Comparison of ENCODE assay signal across 8 cellular contexts in genomic region chr19:35903550-35904179, GRCh38. TPM values are rescaled to one million over a fixed set of nuclear protein-coding genes. Genes with fewer than 3 reads are reported as not detected.
A peak's percentile ranks its signal among the peaks of the same experiment; 100 is the strongest.
DNase-seq lines count a peak whose midpoint lies in the region; ATAC-seq, FAIRE-seq and TF ChIP-seq lines count a peak whose summit lies in the region.

No MANE protein-coding gene starts in this region.

- peak overlapping the region; percentile 46 to 57 for H3K9ac ChIP-seq in colonic mucosa (ENCODE audit: low read depth in 2 of 2, low read length in 2 of 2)
- peak overlapping the region; percentile 26; the same call in 1 of the 2 replicates for H3K9ac ChIP-seq in HepG2 (ENCODE audit: insufficient read depth, low read depth, low read length)

- POLR2A ChIA-PET in HepG2 (lab: Yijun Ruan, JAX), result no interaction called here

- peak overlapping the region; percentile 72 for H3K4me2 ChIP-seq in HepG2 (ENCODE audit: low read depth, low read length)

- peak; percentile 42 for ATAC-seq in HG02623 (IDR thresholded peaks at IDR 0.05; ENCODE audit: unreplicated experiment)
- peak; percentile 35 for ATAC-seq in HepG2
- no peak for ATAC-seq in GM19395 (IDR thresholded peaks at IDR 0.05; ENCODE audit: unreplicated experiment)

- H3K4me3 ChIP-seq in GM08714 (ENCODE audit: low read length) (peak overlapping the region; percentile 54; the same call in 1 of the 2 replicates), colonic mucosa (peak overlapping the region; percentile 21), HepG2 (replicated peaks in 1 of 3; ENCODE audit: insufficient read depth in 1 of 3, low read depth in 2 of 3, low read length in 3 of 3) (peak overlapping the region in 2 of 3 experiments; percentile 51 to 65; a peak in 4 of 6 replicates)

- H3K9me3 ChIP-seq in colonic mucosa (no peaks in the 10 kb centered on the region), HepG2 (ENCODE audit: low read length) (no peaks in the 10 kb centered on the region)

- CTCF ChIA-PET in HepG2 (lab: Yijun Ruan, JAX; ENCODE audit: low intra/inter-chr PET ratio, low total read pairs), result no interaction called here

- no peaks in the 10 kb centered on the region for H3K36me3 ChIP-seq in colonic mucosa
- no peaks in the 10 kb centered on the region for H3K36me3 ChIP-seq in HepG2 (replicated peaks in 1 of 2; ENCODE audit: control insufficient read depth in 1 of 2, insufficient read depth in 2 of 2, low read length in 2 of 2)

- in situ Hi-C loops in HepG2 (cut with HindIII; ENCODE audit: extremely low pct_ligation_motif_present, low pct_unique_long_range_greater_than_20kb), result no loop called here

- H3K9me3 Mint-ChIP-seq in activated CD4-positive, alpha-beta T cell treated with anti-CD3 and anti-CD28 coated beads, Interleukin-2, amount 10 ng/mL, durations not matched to agents 24 days and 14 days, result no peaks in the 10 kb centered on the region

- H4K20me1 ChIP-seq in HepG2 (ENCODE audit: insufficient read depth, low read length), result no peaks in the 10 kb centered on the region

- no peaks in the 10 kb centered on the region for H3K27me3 ChIP-seq in colonic mucosa
- peaks cover 0 to 15% of the 10 kb centered on the region in 2 experiments; a peak in 3 of 5 replicates for H3K27me3 ChIP-seq in HepG2 (ENCODE audit: control insufficient read depth in 1 of 2, insufficient read depth in 2 of 2, low read length in 2 of 2)

- H2AFZ ChIP-seq in HepG2 (ENCODE audit: low read length), result no peak overlapping the region

- 0% methylated on average over 10 of the region's 24 CpGs for WGBS in HepG2 (ENCODE audit: low lambda C conversion rate)

- H3K27ac ChIP-seq in colonic mucosa, result peak overlapping the region; percentile 89
- no peak overlapping the region for H3K27ac ChIP-seq in HepG2 (ENCODE audit: extremely low read length, insufficient read depth, low read length)

- H3K36me3 Mint-ChIP-seq in activated CD4-positive, alpha-beta T cell treated with anti-CD3 and anti-CD28 coated beads, Interleukin-2, amount 10 ng/mL, durations not matched to agents 24 days and 14 days (ENCODE audit: low read depth), result peaks cover 13% of the 10 kb centered on the region

- BruUV-seq in HepG2 (replicated peaks; lab: Mats Ljungman, UMichigan), result no TSS peak

- no peaks in the 10 kb centered on the region for H3K4me1 ChIP-seq in colonic mucosa
- peaks cover 53% of the 10 kb centered on the region for H3K4me1 ChIP-seq in HepG2 (ENCODE audit: insufficient read depth, low read length)

- peak overlapping the region; percentile 89 for H3K4me3 Mint-ChIP-seq in activated CD4-positive, alpha-beta T cell treated with anti-CD3 and anti-CD28 coated beads, Interleukin-2, amount 10 ng/mL, durations not matched to agents 24 days and 14 days

- no peaks in the 10 kb centered on the region for H3K27me3 Mint-ChIP-seq in activated CD4-positive, alpha-beta T cell treated with anti-CD3 and anti-CD28 coated beads, Interleukin-2, amount 10 ng/mL, durations not matched to agents 24 days and 14 days

- DNase-seq in NCI-H345 (lab: John Stamatoyannopoulos, UW), result peak; percentile 91
- peak; percentile 97 for DNase-seq in activated CD4-positive, alpha-beta T cell treated with anti-CD3 and anti-CD28 coated beads, Interleukin-2, amount 10 ng/mL, durations not matched to agents 24 days and 14 days
- peak; percentile 76 for DNase-seq in colonic mucosa
- peak; percentile 52 for DNase-seq in HepG2 (ENCODE audit: low spot score)
- DNase-seq in stimulated activated CD4-positive, alpha-beta T cell treated with anti-CD3 and anti-CD28 coated beads, TNF-alpha, amount 100 ng/mL, for 1 hour (ENCODE audit: low read depth in 3 of 3, low spot score in 1 of 3), result peak; percentile 71 to 85 (median 82)

- no peaks in the 10 kb centered on the region for H3K79me2 ChIP-seq in HepG2 (ENCODE audit: insufficient read depth, low read length)

- FAIRE-seq in HepG2 (lab: Jason Lieb, UNC), result no peak

- TF ChIP-seq CTCF in colonic mucosa (IDR thresholded peaks at IDR 0.05) (no peak), HepG2 (CRISPR knock-in tag; IDR thresholded peaks at IDR 0.05) (no peak)

- TF ChIP-seq EP300 in HepG2 (IDR thresholded peaks at IDR 0.05; ENCODE audit: low read depth in 2 of 2, low read length in 2 of 2) (no peak), HepG2 (CRISPR knock-in tag; IDR thresholded peaks at IDR 0.05; ENCODE audit: borderline replicate concordance) (no peak)

- intact Hi-C loops in activated CD4-positive, alpha-beta T cell treated with anti-CD3 and anti-CD28 coated beads, Interleukin-2, amount 10 ng/mL, durations not matched to agents 24 days and 14 days (cut with micrococcal nuclease), result loop anchor here (5.0 kb wide), 1 partner anchor 146 kb away; the partner anchor contains the start of genes HSPB6 and PROSER3
- intact Hi-C loops in colonic mucosa (cut with DNase I), result no loop called here
- intact Hi-C loops in HepG2 (cut with micrococcal nuclease; ENCODE audit: unreplicated experiment), result loop anchor here (5.0 kb wide), 1 partner anchor 34 kb away; the partner anchor contains the start of gene LRFN3

- peaks cover 42% of the 10 kb centered on the region for H3K4me1 Mint-ChIP-seq in activated CD4-positive, alpha-beta T cell treated with anti-CD3 and anti-CD28 coated beads, Interleukin-2, amount 10 ng/mL, durations not matched to agents 24 days and 14 days

- no peak for TF ChIP-seq POLR2A in HepG2 (IDR thresholded peaks at IDR 0.05; ENCODE audit: insufficient read depth in 1 of 2, low read depth in 2 of 2, low read length in 2 of 2)

- TF ChIP-seq RAD21 in HepG2 (CRISPR knock-in tag; IDR thresholded peaks at IDR 0.05), result no peak

- peak overlapping the region; percentile 93 for H3K27ac Mint-ChIP-seq in activated CD4-positive, alpha-beta T cell treated with anti-CD3 and anti-CD28 coated beads, Interleukin-2, amount 10 ng/mL, durations not matched to agents 24 days and 14 days

RNA-seq across cellular contexts. Expression of gene HCST, which starts 1.3 kb away (rescaled TPM):
- total RNA-seq in activated CD4-positive, alpha-beta T cell treated with anti-CD3 and anti-CD28 coated beads, Interleukin-2, amount 10 ng/mL, durations not matched to agents 24 days and 14 days, result 46.1 and 48.4 TPM in 2 replicates
- total RNA-seq in colonic mucosa, result 1 to 10 TPM; 2.4 to 4.8 TPM
- total RNA-seq in HepG2 (2016; rRNA removed; fragmentation: Illumina TruSeq; extraction: Trizol), result 0.24 TPM in 1 of 2 replicates, not detected in the other
- 0.79 TPM in 1 of 2 replicates, not detected in the other for total RNA-seq in HepG2 (2016; cell fraction: cytosol; rRNA removed; fragmentation: Illumina TruSeq; extraction: Trizol; ENCODE audit: low read depth)
- not detected in 2 replicates for total RNA-seq in HepG2 (2016; cell fraction: insoluble cytoplasmic fraction; rRNA removed; fragmentation: Illumina TruSeq; extraction: Trizol)
- total RNA-seq in HepG2 (2016; cell fraction: membrane; rRNA removed; fragmentation: Illumina TruSeq; extraction: Trizol), result 0.65 TPM in 1 of 2 replicates, not detected in the other
- not detected in 2 replicates for total RNA-seq in HepG2 (2016; cell fraction: nucleus; rRNA removed; fragmentation: Illumina TruSeq; extraction: Trizol)
- polyA plus RNA-seq in HepG2 (2011; rRNA removed), result 1.2 and 2.3 TPM in 2 replicates
- polyA plus RNA-seq in HepG2 (2011; cell fraction: cytosol; rRNA removed), result 2.2 TPM in 2 replicates
- polyA plus RNA-seq in HepG2 (2011; cell fraction: nucleus; rRNA removed), result 0.64 and 0.72 TPM in 2 replicates
- polyA plus RNA-seq in HepG2 (2012), result 0.37 and 0.60 TPM in 2 replicates
- polyA plus RNA-seq in HepG2 (2016; cell fraction: cytosol; fragmentation: Illumina TruSeq; extraction: Trizol; ENCODE audit: low read depth), result 0.61 TPM in 1 of 2 replicates, not detected in the other
- not detected in 2 replicates for polyA plus RNA-seq in HepG2 (2016; cell fraction: insoluble cytoplasmic fraction; fragmentation: Illumina TruSeq; extraction: Trizol; ENCODE audit: low read depth)
- polyA plus RNA-seq in HepG2 (2016; cell fraction: membrane; fragmentation: Illumina TruSeq; extraction: Trizol; ENCODE audit: low read depth), result not detected in 2 replicates
- polyA plus RNA-seq in HepG2 (2016; cell fraction: nucleus; fragmentation: Illumina TruSeq; extraction: Trizol; ENCODE audit: insufficient read depth, low read depth), result 1.6 TPM in 2 replicates
- polyA minus RNA-seq in HepG2 (2011; rRNA and poly(A)+ RNA removed; ENCODE audit: low replicate concordance), result 0.77 and 4.2 TPM in 2 replicates
- not detected in 2 replicates for polyA minus RNA-seq in HepG2 (2011; cell fraction: cytosol; rRNA and poly(A)+ RNA removed)
- polyA minus RNA-seq in HepG2 (2011; cell fraction: nucleus; rRNA and poly(A)+ RNA removed), result not detected in 2 replicates

RNA-seq across cellular contexts. Expression of gene NFKBID, which starts 3.3 kb away (rescaled TPM):
- 146 and 150 TPM in 2 replicates for total RNA-seq in activated CD4-positive, alpha-beta T cell treated with anti-CD3 and anti-CD28 coated beads, Interleukin-2, amount 10 ng/mL, durations not matched to agents 24 days and 14 days
- total RNA-seq in colonic mucosa, result 10 to 100 TPM in 1 of 2 donors, 1 to 10 TPM in 1; 8.6 to 11.2 TPM
- total RNA-seq in HepG2 (2016; rRNA removed; fragmentation: Illumina TruSeq; extraction: Trizol), result 0.38 and 2.1 TPM in 2 replicates
- total RNA-seq in HepG2 (2016; cell fraction: cytosol; rRNA removed; fragmentation: Illumina TruSeq; extraction: Trizol; ENCODE audit: low read depth), result 1.1 and 1.7 TPM in 2 replicates
- total RNA-seq in HepG2 (2016; cell fraction: insoluble cytoplasmic fraction; rRNA removed; fragmentation: Illumina TruSeq; extraction: Trizol), result 0.33 and 1.8 TPM in 2 replicates
- total RNA-seq in HepG2 (2016; cell fraction: membrane; rRNA removed; fragmentation: Illumina TruSeq; extraction: Trizol), result 0.87 and 2.1 TPM in 2 replicates
- 1.2 and 3.4 TPM in 2 replicates for total RNA-seq in HepG2 (2016; cell fraction: nucleus; rRNA removed; fragmentation: Illumina TruSeq; extraction: Trizol)
- 1.6 and 2.3 TPM in 2 replicates for polyA plus RNA-seq in HepG2 (2011; rRNA removed)
- polyA plus RNA-seq in HepG2 (2011; cell fraction: cytosol; rRNA removed), result 0.45 and 0.74 TPM in 2 replicates
- 13.5 and 15.3 TPM in 2 replicates for polyA plus RNA-seq in HepG2 (2011; cell fraction: nucleus; rRNA removed)
- polyA plus RNA-seq in HepG2 (2012), result 0.69 and 1.1 TPM in 2 replicates
- 1.3 and 1.8 TPM in 2 replicates for polyA plus RNA-seq in HepG2 (2016; cell fraction: cytosol; fragmentation: Illumina TruSeq; extraction: Trizol; ENCODE audit: low read depth)
- polyA plus RNA-seq in HepG2 (2016; cell fraction: insoluble cytoplasmic fraction; fragmentation: Illumina TruSeq; extraction: Trizol; ENCODE audit: low read depth), result 0.28 and 0.74 TPM in 2 replicates
- 0.70 and 1.0 TPM in 2 replicates for polyA plus RNA-seq in HepG2 (2016; cell fraction: membrane; fragmentation: Illumina TruSeq; extraction: Trizol; ENCODE audit: low read depth)
- 6.4 and 8.2 TPM in 2 replicates for polyA plus RNA-seq in HepG2 (2016; cell fraction: nucleus; fragmentation: Illumina TruSeq; extraction: Trizol; ENCODE audit: insufficient read depth, low read depth)
- 8.6 and 15.8 TPM in 2 replicates for polyA minus RNA-seq in HepG2 (2011; rRNA and poly(A)+ RNA removed; ENCODE audit: low replicate concordance)
- polyA minus RNA-seq in HepG2 (2011; cell fraction: cytosol; rRNA and poly(A)+ RNA removed), result 2.5 TPM in 1 of 2 replicates, not detected in the other
- 7.7 and 8.0 TPM in 2 replicates for polyA minus RNA-seq in HepG2 (2011; cell fraction: nucleus; rRNA and poly(A)+ RNA removed)

RNA-seq across cellular contexts. Expression of gene TYROBP, which starts 4.4 kb away (rescaled TPM):
- not detected in 2 replicates for total RNA-seq in activated CD4-positive, alpha-beta T cell treated with anti-CD3 and anti-CD28 coated beads, Interleukin-2, amount 10 ng/mL, durations not matched to agents 24 days and 14 days
- 10 to 100 TPM; 10.4 to 32.8 TPM for total RNA-seq in colonic mucosa
- total RNA-seq in HepG2 (2016; rRNA removed; fragmentation: Illumina TruSeq; extraction: Trizol), result not detected in 2 replicates
- not detected in 2 replicates for total RNA-seq in HepG2 (2016; cell fraction: cytosol; rRNA removed; fragmentation: Illumina TruSeq; extraction: Trizol; ENCODE audit: low read depth)
- not detected in 2 replicates for total RNA-seq in HepG2 (2016; cell fraction: insoluble cytoplasmic fraction; rRNA removed; fragmentation: Illumina TruSeq; extraction: Trizol)
- not detected in 2 replicates for total RNA-seq in HepG2 (2016; cell fraction: membrane; rRNA removed; fragmentation: Illumina TruSeq; extraction: Trizol)
- not detected in 2 replicates for total RNA-seq in HepG2 (2016; cell fraction: nucleus; rRNA removed; fragmentation: Illumina TruSeq; extraction: Trizol)
- polyA plus RNA-seq in HepG2 (2011; rRNA removed), result 0.20 TPM in 1 of 2 replicates, not detected in the other
- not detected in 2 replicates for polyA plus RNA-seq in HepG2 (2011; cell fraction: cytosol; rRNA removed)
- not detected in 2 replicates for polyA plus RNA-seq in HepG2 (2011; cell fraction: nucleus; rRNA removed)
- polyA plus RNA-seq in HepG2 (2012), result not detected in 2 replicates
- polyA plus RNA-seq in HepG2 (2016; cell fraction: cytosol; fragmentation: Illumina TruSeq; extraction: Trizol; ENCODE audit: low read depth), result not detected in 2 replicates
- polyA plus RNA-seq in HepG2 (2016; cell fraction: insoluble cytoplasmic fraction; fragmentation: Illumina TruSeq; extraction: Trizol; ENCODE audit: low read depth), result not detected in 2 replicates
- polyA plus RNA-seq in HepG2 (2016; cell fraction: membrane; fragmentation: Illumina TruSeq; extraction: Trizol; ENCODE audit: low read depth), result not detected in 2 replicates
- polyA plus RNA-seq in HepG2 (2016; cell fraction: nucleus; fragmentation: Illumina TruSeq; extraction: Trizol; ENCODE audit: insufficient read depth, low read depth), result not detected in 2 replicates
- not detected in 2 replicates for polyA minus RNA-seq in HepG2 (2011; rRNA and poly(A)+ RNA removed; ENCODE audit: low replicate concordance)
- polyA minus RNA-seq in HepG2 (2011; cell fraction: cytosol; rRNA and poly(A)+ RNA removed), result not detected in 2 replicates
- not detected in 2 replicates for polyA minus RNA-seq in HepG2 (2011; cell fraction: nucleus; rRNA and poly(A)+ RNA removed)

RNA-seq across cellular contexts. Expression of gene LRFN3, which starts 32.5 kb away (rescaled TPM):
- 11.0 and 11.6 TPM in 2 replicates for total RNA-seq in activated CD4-positive, alpha-beta T cell treated with anti-CD3 and anti-CD28 coated beads, Interleukin-2, amount 10 ng/mL, durations not matched to agents 24 days and 14 days
- total RNA-seq in colonic mucosa (10 to 100 TPM; 10.0 to 17.4 TPM), HepG2 (2016; rRNA removed; fragmentation: Illumina TruSeq; extraction: Trizol) (1.1 and 1.6 TPM in 2 replicates)
- total RNA-seq in HepG2 (2016; cell fraction: cytosol; rRNA removed; fragmentation: Illumina TruSeq; extraction: Trizol; ENCODE audit: low read depth), result 0.40 and 0.79 TPM in 2 replicates
- 0.77 and 1.4 TPM in 2 replicates for total RNA-seq in HepG2 (2016; cell fraction: insoluble cytoplasmic fraction; rRNA removed; fragmentation: Illumina TruSeq; extraction: Trizol)
- 3.2 and 3.3 TPM in 2 replicates for total RNA-seq in HepG2 (2016; cell fraction: membrane; rRNA removed; fragmentation: Illumina TruSeq; extraction: Trizol)
- total RNA-seq in HepG2 (2016; cell fraction: nucleus; rRNA removed; fragmentation: Illumina TruSeq; extraction: Trizol), result 1.0 and 1.3 TPM in 2 replicates
- 0.74 and 0.91 TPM in 2 replicates for polyA plus RNA-seq in HepG2 (2011; rRNA removed)
- polyA plus RNA-seq in HepG2 (2011; cell fraction: cytosol; rRNA removed), result 0.47 and 0.78 TPM in 2 replicates
- polyA plus RNA-seq in HepG2 (2011; cell fraction: nucleus; rRNA removed), result 3.4 TPM in 2 replicates
- polyA plus RNA-seq in HepG2 (2012), result 2.5 and 3.6 TPM in 2 replicates
- 2.6 TPM in 2 replicates for polyA plus RNA-seq in HepG2 (2016; cell fraction: cytosol; fragmentation: Illumina TruSeq; extraction: Trizol; ENCODE audit: low read depth)
- polyA plus RNA-seq in HepG2 (2016; cell fraction: insoluble cytoplasmic fraction; fragmentation: Illumina TruSeq; extraction: Trizol; ENCODE audit: low read depth), result 4.2 and 5.4 TPM in 2 replicates
- polyA plus RNA-seq in HepG2 (2016; cell fraction: membrane; fragmentation: Illumina TruSeq; extraction: Trizol; ENCODE audit: low read depth), result 8.0 and 8.2 TPM in 2 replicates
- polyA plus RNA-seq in HepG2 (2016; cell fraction: nucleus; fragmentation: Illumina TruSeq; extraction: Trizol; ENCODE audit: insufficient read depth, low read depth), result 3.9 and 5.6 TPM in 2 replicates
- 1.2 and 2.4 TPM in 2 replicates for polyA minus RNA-seq in HepG2 (2011; rRNA and poly(A)+ RNA removed; ENCODE audit: low replicate concordance)
- 2.5 and 3.3 TPM in 2 replicates for polyA minus RNA-seq in HepG2 (2011; cell fraction: cytosol; rRNA and poly(A)+ RNA removed)
- 1.8 and 3.2 TPM in 2 replicates for polyA minus RNA-seq in HepG2 (2011; cell fraction: nucleus; rRNA and poly(A)+ RNA removed)

RNA-seq across cellular contexts. Expression of gene APLP1, which starts 35.3 kb away (rescaled TPM):
- total RNA-seq in activated CD4-positive, alpha-beta T cell treated with anti-CD3 and anti-CD28 coated beads, Interleukin-2, amount 10 ng/mL, durations not matched to agents 24 days and 14 days, result 2.0 and 2.4 TPM in 2 replicates
- total RNA-seq in colonic mucosa (1 to 10 TPM; 2.6 to 3.7 TPM), HepG2 (2016; rRNA removed; fragmentation: Illumina TruSeq; extraction: Trizol) (2.3 and 2.9 TPM in 2 replicates)
- total RNA-seq in HepG2 (2016; cell fraction: cytosol; rRNA removed; fragmentation: Illumina TruSeq; extraction: Trizol; ENCODE audit: low read depth), result 0.79 and 1.7 TPM in 2 replicates
- total RNA-seq in HepG2 (2016; cell fraction: insoluble cytoplasmic fraction; rRNA removed; fragmentation: Illumina TruSeq; extraction: Trizol), result 0.65 and 3.2 TPM in 2 replicates
- 0.83 and 1.4 TPM in 2 replicates for total RNA-seq in HepG2 (2016; cell fraction: membrane; rRNA removed; fragmentation: Illumina TruSeq; extraction: Trizol)
- total RNA-seq in HepG2 (2016; cell fraction: nucleus; rRNA removed; fragmentation: Illumina TruSeq; extraction: Trizol), result 2.7 and 3.8 TPM in 2 replicates
- polyA plus RNA-seq in HepG2 (2011; rRNA removed), result 2.0 and 3.1 TPM in 2 replicates
- 1.0 and 2.3 TPM in 2 replicates for polyA plus RNA-seq in HepG2 (2011; cell fraction: cytosol; rRNA removed)
- 2.4 and 4.2 TPM in 2 replicates for polyA plus RNA-seq in HepG2 (2011; cell fraction: nucleus; rRNA removed)
- 0.70 and 1.2 TPM in 2 replicates for polyA plus RNA-seq in HepG2 (2012)
- polyA plus RNA-seq in HepG2 (2016; cell fraction: cytosol; fragmentation: Illumina TruSeq; extraction: Trizol; ENCODE audit: low read depth), result 1.1 and 1.4 TPM in 2 replicates
- 1.4 and 4.4 TPM in 2 replicates for polyA plus RNA-seq in HepG2 (2016; cell fraction: insoluble cytoplasmic fraction; fragmentation: Illumina TruSeq; extraction: Trizol; ENCODE audit: low read depth)
- 2.2 and 3.5 TPM in 2 replicates for polyA plus RNA-seq in HepG2 (2016; cell fraction: membrane; fragmentation: Illumina TruSeq; extraction: Trizol; ENCODE audit: low read depth)
- 9.5 and 10.5 TPM in 2 replicates for polyA plus RNA-seq in HepG2 (2016; cell fraction: nucleus; fragmentation: Illumina TruSeq; extraction: Trizol; ENCODE audit: insufficient read depth, low read depth)
- polyA minus RNA-seq in HepG2 (2011; rRNA and poly(A)+ RNA removed; ENCODE audit: low replicate concordance), result 0.51 and 2.8 TPM in 2 replicates
- 0.35 and 1.8 TPM in 2 replicates for polyA minus RNA-seq in HepG2 (2011; cell fraction: cytosol; rRNA and poly(A)+ RNA removed)
- 1.2 TPM in 1 of 2 replicates, not detected in the other for polyA minus RNA-seq in HepG2 (2011; cell fraction: nucleus; rRNA and poly(A)+ RNA removed)

Comparison
In these comparisons a context has a peak if more than half of its experiments do, and no peak if none do; other contexts are left out.
1. RNA of gene NFKBID, which starts 3.3 kb away (total RNA-seq): 146 to 150 TPM in activated CD4-positive, alpha-beta T cell treated with anti-CD3 and anti-CD28 coated beads, Interleukin-2, amount 10 ng/mL, durations not matched to agents 24 days and 14 days; 8.6 to 11.2 TPM in colonic mucosa and 0.33 to 3.4 TPM in HepG2; every median in the first group is over 10 times any median in the second.
2. RNA of gene TYROBP, which starts 4.4 kb away (total RNA-seq): 10.4 to 32.8 TPM in colonic mucosa; not detected in activated CD4-positive, alpha-beta T cell treated with anti-CD3 and anti-CD28 coated beads, Interleukin-2, amount 10 ng/mL, durations not matched to agents 24 days and 14 days and not detected in HepG2; every median in the first group is over 10 times any median in the second.
3. Peak in every context shown above with its lines, with median percentiles within 50 percentile points of each other: H3K4me3 ChIP-seq and DNase-seq.